ENCODE assay signal across 8 cellular contexts in the genomic region with DNA sequence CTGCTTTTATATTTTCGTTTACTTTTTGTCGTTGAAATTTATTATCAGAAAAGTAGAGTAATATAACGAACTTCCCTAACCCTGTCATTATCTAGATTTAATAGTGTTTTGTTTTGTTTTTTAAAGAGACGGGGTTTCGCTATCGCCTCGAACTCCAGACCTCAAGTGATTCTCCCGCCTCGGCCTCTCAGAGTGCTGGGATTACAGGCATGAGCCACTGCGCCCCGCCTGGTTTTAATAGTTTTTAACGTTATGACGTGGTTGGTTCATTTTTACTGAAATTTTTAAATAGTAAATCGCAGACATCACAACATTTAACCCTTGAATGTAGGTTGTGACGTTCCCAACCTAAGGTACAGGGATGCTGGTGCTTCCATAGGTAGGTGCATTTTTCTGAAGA. TPM values are rescaled to one million over a fixed set of nuclear protein-coding genes. Genes with fewer than 3 reads are reported as not detected.
DNase-seq lines count a peak whose midpoint lies in the region; ATAC-seq and TF ChIP-seq lines count a peak whose summit lies in the region.

No MANE protein-coding gene starts in this region.

- TSS peak; percentile 56 for BruUV-seq in Caco-2 (replicated peaks; lab: Mats Ljungman, UMichigan)

- CTCF ChIA-PET in Caco-2 (lab: Charles Lee): interaction anchor here (1.0 kb wide), 1 partner anchor 167 kb away, joined by 3 read pairs; no protein-coding TSS in a partner anchor

- H3K4me1 Mint-ChIP-seq in Caco-2 (ENCODE audit: low read depth, unreplicated experiment): peaks cover 23% of the 10 kb centered on the region
- peaks cover 36% of the 10 kb centered on the region for H3K4me1 Mint-ChIP-seq in memory B cell

- TF ChIP-seq CTCF in Caco-2 (IDR thresholded peaks at IDR 0.05; ENCODE audit: insufficient read depth in 1 of 2, low read depth in 1 of 2, low read length in 1 of 2, severe bottlenecking in 1 of 2, unreplicated experiment in 1 of 2): no peak
- TF ChIP-seq CTCF in OCI-LY1 (IDR thresholded peaks at IDR 0.05; ENCODE audit: low read length): no peak
- no peak for TF ChIP-seq CTCF in breast epithelium (IDR thresholded peaks at IDR 0.05)
- TF ChIP-seq CTCF in transverse colon (IDR thresholded peaks at IDR 0.05): no peak

- peak overlapping the region; percentile 64 for H3K4me3 ChIP-seq in Caco-2 (ENCODE audit: low read depth, low read length)
- peak overlapping the region; percentile 90 for H3K4me3 ChIP-seq in OCI-LY1 (ENCODE audit: low read depth, low read length, poor library complexity, severe bottlenecking)
- H3K4me3 ChIP-seq in breast epithelium: peak overlapping the region; percentile 62 to 88 (median 87)
- H3K4me3 ChIP-seq in transverse colon: peak overlapping the region; percentile 59 to 78 (median 70)

- TF ChIP-seq POLR2A in breast epithelium (IDR thresholded peaks at IDR 0.05): no peak
- TF ChIP-seq POLR2A in transverse colon (IDR thresholded peaks at IDR 0.05): no peak

- H4K20me1 ChIP-seq in OCI-LY1 (ENCODE audit: insufficient read depth, low read length): no peaks in the 10 kb centered on the region

- WGBS in transverse colon (ENCODE audit: low coverage in 1 of 2), 2 donors: 2 to 10% methylated on average over 15 of the region's 15 CpGs

- H3K4me2 ChIP-seq in OCI-LY1 (ENCODE audit: low read length): peak overlapping the region; percentile 81

- H3K27me3 Mint-ChIP-seq in Caco-2 (ENCODE audit: insufficient read depth, unreplicated experiment) (no peaks in the 10 kb centered on the region), memory B cell (no peaks in the 10 kb centered on the region)

- peak overlapping the region; percentile 86 for H3K9ac ChIP-seq in OCI-LY1 (ENCODE audit: low read length)

- no peak overlapping the region for H2AFZ ChIP-seq in OCI-LY1 (ENCODE audit: low read length)

- intact Hi-C loops in Caco-2 (cut with micrococcal nuclease; ENCODE audit: unreplicated experiment): no loop called here
- intact Hi-C loops in breast epithelium (cut with DNase I; ENCODE audit: low total_unique reads): no loop called here
- intact Hi-C loops in transverse colon (cut with DNase I; ENCODE audit: low total_unique reads): no loop called here

- DNase-seq in Caco-2 (no peak), breast epithelium (ENCODE audit: low spot score in 2 of 2) (no peak), memory B cell (ENCODE audit: low spot score in 2 of 2) (no peak), transverse colon (peak; percentile 34), 8988T (no peak)

- H3K9me2 ChIP-seq in OCI-LY1 (ENCODE audit: low read depth, low read length): no peaks in the 10 kb centered on the region

- no peak for ATAC-seq in memory B cell (ENCODE audit: low read depth)
- ATAC-seq in GM18907 (IDR thresholded peaks at IDR 0.05; ENCODE audit: unreplicated experiment): no peak
- no peak for ATAC-seq in HG02610 (IDR thresholded peaks at IDR 0.05; ENCODE audit: unreplicated experiment)

- H3K79me2 ChIP-seq in OCI-LY1 (ENCODE audit: insufficient read depth, low read length): peaks cover 35% of the 10 kb centered on the region

- peak overlapping the region; percentile 95 for H3K4me3 Mint-ChIP-seq in Caco-2 (ENCODE audit: unreplicated experiment)
- H3K4me3 Mint-ChIP-seq in memory B cell: peak overlapping the region; percentile 96

- POLR2A ChIA-PET in Caco-2 (lab: Charles Lee): no interaction called here

- in situ Hi-C loops in transverse colon (cut with MboI; ENCODE audit: low pct_ligation_motif_present in 1 of 4, low pct_unique_long_range_greater_than_20kb in 1 of 4, low sequenced_read_pairs in 3 of 4): no loop called here

- no peaks in the 10 kb centered on the region for H3F3A ChIP-seq in OCI-LY1 (ENCODE audit: insufficient read depth, low read length)

- H3K36me3 Mint-ChIP-seq in Caco-2 (ENCODE audit: insufficient read depth, unreplicated experiment) (peaks cover 48% of the 10 kb centered on the region), memory B cell (peaks cover 22% of the 10 kb centered on the region)

- H3K9me3 ChIP-seq in Caco-2 (no peaks in the 10 kb centered on the region), OCI-LY1 (ENCODE audit: low read length) (no peaks in the 10 kb centered on the region), breast epithelium (no peaks in the 10 kb centered on the region), transverse colon (no peaks in the 10 kb centered on the region)

- H3K27ac Mint-ChIP-seq in Caco-2 (ENCODE audit: unreplicated experiment) (peak overlapping the region; percentile 97), memory B cell (peak overlapping the region; percentile 97)

- no peak for TF ChIP-seq EP300 in transverse colon (IDR thresholded peaks at IDR 0.05; ENCODE audit: low read depth)

- H3K27ac ChIP-seq in OCI-LY1 (ENCODE audit: low read depth, low read length, poor library complexity, severe bottlenecking) (peak overlapping the region; percentile 65), breast epithelium (peak overlapping the region; percentile 94 to 95), transverse colon (peak overlapping the region; percentile 95 to 99 (median 98))

- H3K36me3 ChIP-seq in Caco-2 (ENCODE audit: control insufficient read depth, insufficient read depth, low read length) (no peaks in the 10 kb centered on the region; the same call in 1 of the 2 replicates), OCI-LY1 (ENCODE audit: insufficient read depth, low read length) (peaks cover 38% of the 10 kb centered on the region), breast epithelium (no peaks in the 10 kb centered on the region), transverse colon (peaks cover 0 to 21% (median 4%) of the 10 kb centered on the region in 4 donors)

- H3K4me1 ChIP-seq in Caco-2 (peaks cover 11% of the 10 kb centered on the region; the same call in 1 of the 2 replicates), OCI-LY1 (ENCODE audit: insufficient read depth, low read length, severe bottlenecking) (peaks cover 39% of the 10 kb centered on the region), breast epithelium (peaks cover 0 to 20% of the 10 kb centered on the region in 2 donors), transverse colon (peaks cover 32 to 56% (median 40%) of the 10 kb centered on the region in 4 donors)

- H3K27me3 ChIP-seq in Caco-2 (replicated peaks; ENCODE audit: control insufficient read depth, insufficient read depth, low read length): no peaks in the 10 kb centered on the region
- no peaks in the 10 kb centered on the region for H3K27me3 ChIP-seq in OCI-LY1 (ENCODE audit: insufficient read depth, low read length)
- no peaks in the 10 kb centered on the region for H3K27me3 ChIP-seq in breast epithelium
- no peaks in the 10 kb centered on the region for H3K27me3 ChIP-seq in transverse colon

- H3K9me3 Mint-ChIP-seq in Caco-2 (ENCODE audit: unreplicated experiment): no peaks in the 10 kb centered on the region
- H3K9me3 Mint-ChIP-seq in memory B cell: no peaks in the 10 kb centered on the region

RNA-seq across cellular contexts. Expression of gene NGRN, which starts 1.0 kb away (rescaled TPM):
- total RNA-seq in Caco-2 (2022) (93.6 and 101 TPM in 2 replicates), breast epithelium (10 to 100 TPM; 67.7 to 99.1 (median 87.2) TPM), transverse colon (10 to 100 TPM; 27.7 to 58.3 (median 44.5) TPM)

RNA-seq across cellular contexts. Expression of gene TTLL13, which starts 17.1 kb away (rescaled TPM):
- total RNA-seq in Caco-2 (2022) (0.43 TPM in 1 of 2 replicates, not detected in the other), breast epithelium (under 1 TPM in 1 of 3 donors, not detected in 2; 0.15 TPM), transverse colon (under 1 TPM in 1 of 4 donors, not detected in 3; 0.27 TPM)

RNA-seq across cellular contexts. Expression of gene GDPGP1, which starts 32.5 kb away (rescaled TPM):
- total RNA-seq in Caco-2 (2022) (5.1 and 5.7 TPM in 2 replicates), breast epithelium (1 to 10 TPM; 3.4 to 9.4 (median 7.5) TPM), transverse colon (10 to 100 TPM in 3 of 4 donors, 1 to 10 TPM in 1; 6.8 to 28.8 (median 21.3) TPM)

RNA-seq across cellular contexts. Expression of gene CIB1, which starts 32.7 kb away (rescaled TPM):
- total RNA-seq in Caco-2 (2022) (37.7 and 44.5 TPM in 2 replicates), breast epithelium (10 to 100 TPM; 30.2 to 61.3 (median 49.5) TPM), transverse colon (100 to 1,000 TPM in 3 of 4 donors, 10 to 100 TPM in 1; 38.4 to 156 (median 131) TPM)
